7 cellular contexts compared by ENCODE assay signal in genomic region chr15:82502700-82503339, GRCh38. TPM values are rescaled to one million over a fixed set of nuclear protein-coding genes. Genes with fewer than 3 reads are reported as not detected.
DNase-seq lines count a peak whose midpoint lies in the region; ATAC-seq and TF ChIP-seq lines count a peak whose summit lies in the region.
"Not testable (repeated sequence)": the region's sequence is repeated elsewhere in the genome, so short reads cannot be mapped to it uniquely, and the experiment has no call there.

No MANE protein-coding gene starts in this region.

- CTCF ChIA-PET in PC-3 (lab: Charles Lee), result not testable (repeated sequence)

- peak; percentile 67 for ATAC-seq in GM18861 (IDR thresholded peaks at IDR 0.05; ENCODE audit: unreplicated experiment)
- ATAC-seq in HG02623 (IDR thresholded peaks at IDR 0.05; ENCODE audit: unreplicated experiment), result peak; percentile 78
- peak; percentile 64 for ATAC-seq in PC-3
- ATAC-seq in activated T-cell treated with anti-CD3 and anti-CD28 coated beads, Interleukin-2, amount 50 U/mL, for 72 hours (replicated peaks in 1 of 2), result peak; percentile 62 to 63
- peak; percentile 86 for ATAC-seq in left colon

- not testable (repeated sequence) for H3K36me3 ChIP-seq in PC-3 (ENCODE audit: low read depth, low read length); colonic mucosa

- not testable (repeated sequence) for BruUV-seq in PC-3 (replicated peaks; lab: Mats Ljungman, UMichigan)

- H3K79me2 ChIP-seq in PC-3 (ENCODE audit: low read length), result peaks cover 20% of the 10 kb centered on the region; the same call in 1 of the 2 replicates

- intact Hi-C loops in PC-3 (cut with micrococcal nuclease); colonic mucosa (cut with DNase I); left colon (cut with DNase I, micrococcal nuclease): not testable (repeated sequence)

- H2AFZ ChIP-seq in PC-3 (ENCODE audit: low read length), result not testable (repeated sequence)

- H3K36me3 Mint-ChIP-seq in activated T-cell treated with anti-CD3 and anti-CD28 coated beads, Interleukin-2, amount 50 U/mL, for 72 hours (ENCODE audit: insufficient read depth in 2 of 2); progenitor cell of endocrine pancreas (ENCODE audit: insufficient read depth): not testable (repeated sequence)

- POLR2A ChIA-PET in PC-3 (lab: Charles Lee; ENCODE audit: unreplicated experiment), result not testable (repeated sequence)

- H3K4me1 ChIP-seq in PC-3 (ENCODE audit: insufficient read depth, low read length); colonic mucosa: not testable (repeated sequence)

- H3K9me2 ChIP-seq in PC-3 (replicated peaks; ENCODE audit: low read length), result not testable (repeated sequence)

- H3K9me3 Mint-ChIP-seq in activated T-cell treated with anti-CD3 and anti-CD28 coated beads, Interleukin-2, amount 50 U/mL, for 72 hours; progenitor cell of endocrine pancreas (ENCODE audit: low read depth): not testable (repeated sequence)

- not testable (repeated sequence) for H4K20me1 ChIP-seq in PC-3 (ENCODE audit: low read length)

- not testable (repeated sequence) for H3K9me3 ChIP-seq in PC-3 (ENCODE audit: low read length); colonic mucosa

- not testable (repeated sequence) for H3K27ac Mint-ChIP-seq in activated T-cell treated with anti-CD3 and anti-CD28 coated beads, Interleukin-2, amount 50 U/mL, for 72 hours; progenitor cell of endocrine pancreas

- H3K27me3 Mint-ChIP-seq in activated T-cell treated with anti-CD3 and anti-CD28 coated beads, Interleukin-2, amount 50 U/mL, for 72 hours (ENCODE audit: low read depth); progenitor cell of endocrine pancreas: not testable (repeated sequence)

- not testable (repeated sequence) for H3K27ac ChIP-seq in PC-3 (ENCODE audit: low read length); colonic mucosa

- not testable (repeated sequence) for H3K4me3 ChIP-seq in PC-3 (ENCODE audit: low read length); colonic mucosa

- not testable (repeated sequence) for H3K4me3 Mint-ChIP-seq in activated T-cell treated with anti-CD3 and anti-CD28 coated beads, Interleukin-2, amount 50 U/mL, for 72 hours; progenitor cell of endocrine pancreas (ENCODE audit: low read depth)

- DNase-seq in PC-3; activated T-cell treated with anti-CD3 and anti-CD28 coated beads, Interleukin-2, amount 50 U/mL, for 72 hours; colonic mucosa; left colon; progenitor cell of endocrine pancreas (ENCODE audit: low spot score, unreplicated experiment): not testable (repeated sequence)

- TF ChIP-seq CTCF in PC-3 (conservative IDR thresholded peaks at IDR 0.05; ENCODE audit: low read depth, low read length), result not testable (repeated sequence)
- peak; percentile 6 for TF ChIP-seq CTCF in colonic mucosa (IDR thresholded peaks at IDR 0.05)
- peak; percentile 37 for TF ChIP-seq CTCF in progenitor cell of endocrine pancreas (IDR thresholded peaks at IDR 0.05; ENCODE audit: unreplicated experiment)

- not testable (repeated sequence) for H3K27me3 ChIP-seq in PC-3 (ENCODE audit: low read length); colonic mucosa

- not testable (repeated sequence) for H3F3A ChIP-seq in PC-3 (ENCODE audit: low read length, unreplicated experiment)

- not testable (repeated sequence) for H3K9ac ChIP-seq in PC-3 (ENCODE audit: low read length); colonic mucosa (ENCODE audit: low read depth in 2 of 2, low read length in 2 of 2)

- not testable (repeated sequence) for H3K4me1 Mint-ChIP-seq in activated T-cell treated with anti-CD3 and anti-CD28 coated beads, Interleukin-2, amount 50 U/mL, for 72 hours (ENCODE audit: low read depth); progenitor cell of endocrine pancreas (ENCODE audit: low read depth)

- not testable (repeated sequence) for H3K4me2 ChIP-seq in PC-3 (ENCODE audit: low read length)

RNA-seq across cellular contexts. Expression of gene RPS17, which starts 37.4 kb away (rescaled TPM):
- total RNA-seq in PC-3 (2014; rRNA removed), result 2,156 and 3,194 TPM in 2 replicates
- total RNA-seq in activated T-cell treated with anti-CD3 and anti-CD28 coated beads, Interleukin-2, amount 50 U/mL, for 72 hours, result 1,000 to 10,000 TPM; 2,812 to 2,932 TPM
- 1,000 to 10,000 TPM in 1 of 2 donors, 100 to 1,000 TPM in 1; 909 to 1,247 TPM for total RNA-seq in colonic mucosa
- 100 to 1,000 TPM; 950 to 981 TPM for total RNA-seq in left colon
- 1,639 and 1,699 TPM in 2 replicates for total RNA-seq in progenitor cell of endocrine pancreas
